ENCODE assay signal across 10 cellular contexts in the genomic region with DNA sequence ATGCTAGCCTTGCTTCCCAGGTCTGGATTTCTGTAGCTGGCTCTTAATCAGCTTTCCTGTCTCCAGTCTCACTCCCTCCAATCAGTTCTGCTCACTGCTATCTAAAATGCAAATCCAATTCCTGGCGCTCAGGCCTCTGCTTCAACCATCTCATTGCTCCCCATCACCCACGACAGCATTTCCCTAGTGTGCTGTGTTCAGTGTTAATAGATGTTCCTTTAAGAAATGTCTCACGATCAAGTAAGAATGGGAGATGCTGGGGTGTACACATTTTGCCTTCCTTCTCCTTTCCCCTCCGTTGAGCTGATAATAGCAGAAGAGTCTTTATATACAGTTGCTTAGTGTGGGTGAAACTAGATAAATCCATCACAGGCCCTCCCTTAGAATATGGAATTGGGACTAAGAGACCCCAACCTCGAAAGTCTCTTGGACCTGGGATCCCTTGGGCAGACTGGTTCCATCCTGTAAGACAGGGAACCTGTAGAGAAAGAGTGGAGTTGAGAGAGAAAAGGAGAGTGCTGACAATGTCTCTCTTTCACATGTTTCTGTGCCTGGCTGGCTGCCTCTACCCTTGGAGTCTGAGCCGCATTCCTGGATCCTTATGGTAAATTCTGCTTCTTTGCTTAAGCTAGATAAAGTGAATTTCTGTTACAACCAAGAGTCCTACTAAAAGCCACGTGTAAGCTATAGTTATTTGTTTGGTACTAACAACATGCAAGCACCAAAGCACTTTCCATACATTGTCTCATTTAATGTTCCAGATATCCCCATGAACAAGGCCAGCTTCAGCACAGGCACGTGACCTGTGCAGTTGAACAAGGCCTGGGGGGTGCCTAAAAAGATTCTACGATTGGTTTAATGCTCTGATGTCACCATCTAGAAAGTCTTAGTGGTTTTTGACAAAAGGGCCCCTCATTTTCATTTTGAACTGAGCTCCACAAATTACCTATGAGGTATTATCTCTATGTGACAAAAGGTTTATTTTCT. TPM values are rescaled to one million over a fixed set of nuclear protein-coding genes. Genes with fewer than 3 reads are reported as not detected.
DNase-seq lines count a peak whose midpoint lies in the region; ATAC-seq and TF ChIP-seq lines count a peak whose summit lies in the region.
"Had no signal": no experiment of that assay in that cellular context is flagged by ENCODE, and none has a peak within 500 bp of the region (broad histone marks: within the 10 kb centered on the region; RNA-seq: fewer than 3 reads in every experiment).

No MANE protein-coding gene starts in this region.

- H2AFZ ChIP-seq in Karpas-422 (ENCODE audit: low read length) = peak overlapping the region; percentile 93; the same call in 1 of the 2 replicates

- CTCF ChIA-PET in CD8-positive, alpha-beta T cell (lab: Charles Lee) = interaction anchor here (1.1 to 2.4 kb wide), 5 partner anchors 20 to 298 kb away, joined by 3 to 12 read pairs (median 9); a partner anchor contains a TSS
- CTCF ChIA-PET in HEK293T (lab: Yijun Ruan, JAX) = interaction anchor here (0.7 to 2.4 kb wide), 5 partner anchors 26 to 301 kb away, joined by 3 to 9 read pairs (median 3); no protein-coding TSS in a partner anchor

- H3K9me2 ChIP-seq in Karpas-422 (replicated peaks; ENCODE audit: insufficient read depth, low read length) = no peaks in the 10 kb centered on the region

- no peak for DNase-seq in CD8-positive, alpha-beta T cell
- DNase-seq in Karpas-422 (peak; percentile 51), caudate nucleus (lab: John Stamatoyannopoulos, UW) (no peak), ovary (no peak), epidermal melanocyte (ENCODE audit: insufficient read length, low spot score) (no peak), uterus (no peak), HEK293T (ENCODE audit: extremely low spot score) (no peak)
- DNase-seq: cortex of kidney, left cardiac atrium had no signal

- peak overlapping the region; percentile 94 for H3K4me2 ChIP-seq in Karpas-422 (ENCODE audit: low read depth, low read length, poor library complexity, severe bottlenecking)

- WGBS in ovary, 3 donors = 51 to 65% (median 52%) methylated on average over 9 of the region's 9 CpGs

- H3K9me3 Mint-ChIP-seq in CD8-positive, alpha-beta T cell = no peaks in the 10 kb centered on the region

- H3K27me3 Mint-ChIP-seq in CD8-positive, alpha-beta T cell (ENCODE audit: low read depth) = no peaks in the 10 kb centered on the region

- no peak for TF ChIP-seq POLR2A in ovary (IDR thresholded peaks at IDR 0.05)
- TF ChIP-seq POLR2A in uterus (IDR thresholded peaks at IDR 0.05) = no peak

- TF ChIP-seq EP300 in ovary (IDR thresholded peaks at IDR 0.05) = no peak

- H3K4me1 Mint-ChIP-seq in CD8-positive, alpha-beta T cell (ENCODE audit: low read depth) = peaks cover 24% of the 10 kb centered on the region

- no peaks in the 10 kb centered on the region for H3K27me3 ChIP-seq in CD8-positive, alpha-beta T cell (ENCODE audit: insufficient read depth, low read length)
- H3K27me3 ChIP-seq in Karpas-422 (ENCODE audit: low read length) (no peaks in the 10 kb centered on the region), ovary (no peaks in the 10 kb centered on the region), uterus (no peaks in the 10 kb centered on the region)

- no peak overlapping the region for H3K4me3 Mint-ChIP-seq in CD8-positive, alpha-beta T cell

- ATAC-seq in CD8-positive, alpha-beta T cell = no peak
- ATAC-seq in HG03025 (IDR thresholded peaks at IDR 0.05; ENCODE audit: low FRiP score, unreplicated experiment) = no peak

- H3K79me2 ChIP-seq in Karpas-422 (ENCODE audit: low read length) = peaks cover 35% of the 10 kb centered on the region

- H4K20me1 ChIP-seq in Karpas-422 (ENCODE audit: insufficient read depth, low read depth, low read length) = peaks cover 18% of the 10 kb centered on the region

- peaks cover 15% of the 10 kb centered on the region for H3K36me3 Mint-ChIP-seq in CD8-positive, alpha-beta T cell

- POLR2A ChIA-PET in CD8-positive, alpha-beta T cell (lab: Charles Lee) = interaction anchor here (0.5 to 1.8 kb wide), 2 partner anchors 94 kb away, joined by 3 to 16 read pairs; a partner anchor contains a TSS
- POLR2A ChIA-PET in HEK293T (lab: Yijun Ruan, JAX) = interaction anchor here (0.7 to 3.1 kb wide), 11 partner anchors 8 to 266 kb away, joined by 3 to 13 read pairs (median 4); a partner anchor contains a TSS

- peak overlapping the region; percentile 97 for H3K9ac ChIP-seq in Karpas-422 (ENCODE audit: low read length)

- no peak overlapping the region for H3K4me3 ChIP-seq in CD8-positive, alpha-beta T cell (ENCODE audit: low read depth, low read length)
- peak overlapping the region; percentile 85 for H3K4me3 ChIP-seq in Karpas-422 (ENCODE audit: low read length)
- no peak overlapping the region for H3K4me3 ChIP-seq in ovary
- H3K4me3 ChIP-seq in uterus = no peak overlapping the region

- H3K4me1 ChIP-seq in CD8-positive, alpha-beta T cell (ENCODE audit: insufficient read depth, low read length) = peaks cover 32% of the 10 kb centered on the region
- H3K4me1 ChIP-seq in Karpas-422 (ENCODE audit: low read length) (peaks cover 45% of the 10 kb centered on the region), ovary (ENCODE audit: insufficient read depth) (peaks cover 12% of the 10 kb centered on the region), uterus (no peaks in the 10 kb centered on the region)

- no peaks in the 10 kb centered on the region for H3K36me3 ChIP-seq in CD8-positive, alpha-beta T cell (ENCODE audit: insufficient read depth, low read length)
- H3K36me3 ChIP-seq in Karpas-422 (ENCODE audit: insufficient read depth, low read length) = 0 out of 2 replicates have a peak, but pooled peaks cover 12% of the 10 kb centered on the region
- H3K36me3 ChIP-seq in ovary = no peaks in the 10 kb centered on the region
- H3K36me3 ChIP-seq in uterus = no peaks in the 10 kb centered on the region

- intact Hi-C loops in CD8-positive, alpha-beta T cell (cut with DNase I, micrococcal nuclease) = loop anchor here in 1 of 2 experiments (5.0 to 10.0 kb wide), 4 partner anchors 95 to 1005 kb away; a partner anchor contains a TSS
- intact Hi-C loops in ovary (cut with DNase I) = no loop called here
- intact Hi-C loops in uterus (cut with DNase I; ENCODE audit: low total_unique reads) = no loop called here

- H3K27ac Mint-ChIP-seq in CD8-positive, alpha-beta T cell = no peak overlapping the region

- TF ChIP-seq CTCF in CD8-positive, alpha-beta T cell (IDR thresholded peaks at IDR 0.05) = no peak
- no peak for TF ChIP-seq CTCF in ovary (IDR thresholded peaks at IDR 0.05)
- no peak for TF ChIP-seq CTCF in uterus (IDR thresholded peaks at IDR 0.05)

- H3K27ac ChIP-seq in CD8-positive, alpha-beta T cell (ENCODE audit: low read depth, low read length) = peak overlapping the region; percentile 89
- H3K27ac ChIP-seq in Karpas-422 (ENCODE audit: low read length) (no peak overlapping the region), caudate nucleus (ENCODE audit: low read depth, low read length) (peak overlapping the region; percentile 91), ovary (peak overlapping the region; percentile 12 to 92), uterus (peak overlapping the region in 1 of 2 donors; percentile 84)

- H3K9me3 ChIP-seq in CD8-positive, alpha-beta T cell (ENCODE audit: low read length) = no peaks in the 10 kb centered on the region
- no peaks in the 10 kb centered on the region for H3K9me3 ChIP-seq in Karpas-422 (ENCODE audit: low read length)
- H3K9me3 ChIP-seq in ovary = no peaks in the 10 kb centered on the region
- H3K9me3 ChIP-seq in uterus = no peaks in the 10 kb centered on the region

TF ChIP-seq in HEK293T, 16 proteins besides CTCF, POLR2A, EP300 and RAD21:
- TF ChIP-seq CTBP1 (IDR thresholded peaks at IDR 0.05; ENCODE audit: borderline replicate concordance) = no peak
- no peak for TF ChIP-seq TARDBP (IDR thresholded peaks at IDR 0.05)
- no peak for TF ChIP-seq HDGF (IDR thresholded peaks at IDR 0.05; ENCODE audit: borderline replicate concordance)
- TF ChIP-seq BHLHE40 (IDR thresholded peaks at IDR 0.05; ENCODE audit: borderline replicate concordance) = no peak
- no peak for TF ChIP-seq ELF4 (IDR thresholded peaks at IDR 0.05)
- TF ChIP-seq SP1 (IDR thresholded peaks at IDR 0.05) = no peak
- no peak for TF ChIP-seq NFRKB (IDR thresholded peaks at IDR 0.05)
- TF ChIP-seq, protein P1, sequence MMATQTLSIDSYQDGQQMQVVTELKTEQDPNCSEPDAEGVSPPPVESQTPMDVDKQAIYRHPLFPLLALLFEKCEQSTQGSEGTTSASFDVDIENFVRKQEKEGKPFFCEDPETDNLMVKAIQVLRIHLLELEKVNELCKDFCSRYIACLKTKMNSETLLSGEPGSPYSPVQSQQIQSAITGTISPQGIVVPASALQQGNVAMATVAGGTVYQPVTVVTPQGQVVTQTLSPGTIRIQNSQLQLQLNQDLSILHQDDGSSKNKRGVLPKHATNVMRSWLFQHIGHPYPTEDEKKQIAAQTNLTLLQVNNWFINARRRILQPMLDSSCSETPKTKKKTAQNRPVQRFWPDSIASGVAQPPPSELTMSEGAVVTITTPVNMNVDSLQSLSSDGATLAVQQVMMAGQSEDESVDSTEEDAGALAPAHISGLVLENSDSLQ (IDR thresholded peaks at IDR 0.05) = no peak
- TF ChIP-seq ZNF384 (IDR thresholded peaks at IDR 0.05) = no peak
- TF ChIP-seq LEF1 (IDR thresholded peaks at IDR 0.05; ENCODE audit: borderline replicate concordance) = no peak
- TF ChIP-seq FOXM1 (IDR thresholded peaks at IDR 0.05; ENCODE audit: borderline replicate concordance) = no peak
- TF ChIP-seq SUZ12 (IDR thresholded peaks at IDR 0.05) = no peak
- no peak for TF ChIP-seq ARNT (IDR thresholded peaks at IDR 0.05)
- TF ChIP-seq FOXA1 (IDR thresholded peaks at IDR 0.05) = no peak
- no peak for TF ChIP-seq FOXK2 (IDR thresholded peaks at IDR 0.05)
- no peak for TF ChIP-seq L3MBTL2 (conservative IDR thresholded peaks at IDR 0.05)

RNA-seq across cellular contexts. Expression of a gene that starts 1.9 kb away (rescaled TPM):
- total RNA-seq in CD8-positive, alpha-beta T cell = 10 to 100 TPM; 91.3 to 93.5 TPM
- total RNA-seq in Karpas-422 (2014; rRNA removed; shearing (Covaris generic); ENCODE audit: low replicate concordance) = 60.1 and 80.3 TPM in 2 replicates
- 100 to 1,000 TPM in 4 of 7 donors, 10 to 100 TPM in 3; 49.3 to 148 (median 106) TPM for total RNA-seq in ovary
- polyA plus RNA-seq in ovary = 10 to 100 TPM; 40.3 to 49.5 TPM
- total RNA-seq in uterus = 100 to 1,000 TPM in 2 of 4 donors, 10 to 100 TPM in 2; 51.0 to 138 (median 103) TPM
